Comparison of ENCODE assay signal across 19 cellular contexts in genomic region chr4:108149588-108150380, GRCh38. TPM values are rescaled to one million over a fixed set of nuclear protein-coding genes. Genes with fewer than 3 reads are reported as not detected.
DNase-seq lines count a peak whose midpoint lies in the region; ATAC-seq, FAIRE-seq and TF ChIP-seq lines count a peak whose summit lies in the region.
"Had no signal": no experiment of that assay in that cellular context is flagged by ENCODE, and none has a peak within 500 bp of the region (broad histone marks: within the 10 kb centered on the region; RNA-seq: fewer than 3 reads in every experiment).

No MANE protein-coding gene starts in this region.

- FAIRE-seq in endometrium (lab: Jason Lieb, UNC) = peak; percentile 84
- FAIRE-seq in urothelium cell line (lab: Jason Lieb, UNC) = no peak
- FAIRE-seq: GM12891, TTC549 had no signal

- peak overlapping the region; percentile 86 for H3K27ac Mint-ChIP-seq in stimulated activated naive CD8-positive, alpha-beta T cell treated with anti-CD3 and anti-CD28 coated beads, Interleukin-15, Interleukin-2, amounts not matched to agents 100 ng/mL and 50 ng/mL, for 24 hours
- H3K27ac Mint-ChIP-seq in T-cell = peak overlapping the region; percentile 56 to 85
- H3K27ac Mint-ChIP-seq: CD14-positive monocyte, H9 had no signal

- H3K36me3 Mint-ChIP-seq in stimulated activated naive CD8-positive, alpha-beta T cell treated with anti-CD3 and anti-CD28 coated beads, Interleukin-15, Interleukin-2, amounts not matched to agents 100 ng/mL and 50 ng/mL, for 24 hours (ENCODE audit: low read depth) = peaks cover 23% of the 10 kb centered on the region
- peaks cover 40% of the 10 kb centered on the region for H3K36me3 Mint-ChIP-seq in T-cell
- H3K36me3 Mint-ChIP-seq: CD14-positive monocyte had no signal

- TF ChIP-seq CTCF in coronary artery (IDR thresholded peaks at IDR 0.05) = no peak

- H3K4me1 Mint-ChIP-seq in stimulated activated naive CD8-positive, alpha-beta T cell treated with anti-CD3 and anti-CD28 coated beads, Interleukin-15, Interleukin-2, amounts not matched to agents 100 ng/mL and 50 ng/mL, for 24 hours (ENCODE audit: low read depth) = peaks cover 84% of the 10 kb centered on the region
- peaks cover 77 to 82% (median 81%) of the 10 kb centered on the region in 3 donors for H3K4me1 Mint-ChIP-seq in T-cell
- H3K4me1 Mint-ChIP-seq: CD14-positive monocyte had no signal

- POLR2A ChIA-PET in T-cell (lab: Charles Lee) = interaction anchor here in 1 of 2 donors (1.1 kb wide), 1 partner anchor 318 kb away, joined by 3 read pairs; no protein-coding TSS in a partner anchor

- peak overlapping the region; percentile 42 for H3K4me3 Mint-ChIP-seq in stimulated activated naive CD8-positive, alpha-beta T cell treated with anti-CD3 and anti-CD28 coated beads, Interleukin-15, Interleukin-2, amounts not matched to agents 100 ng/mL and 50 ng/mL, for 24 hours
- H3K4me3 Mint-ChIP-seq in T-cell = peak overlapping the region; percentile 35 to 58 (median 43)
- H3K4me3 Mint-ChIP-seq: CD14-positive monocyte, H9 had no signal

- DNase-seq in stimulated activated naive CD8-positive, alpha-beta T cell treated with anti-CD3 and anti-CD28 coated beads, Interleukin-15, Interleukin-2, amounts not matched to agents 100 U/mL and 50 U/mL, for 24 hours = no peak
- DNase-seq in T-cell (no peak), NCI-H2107 treated with DMSO at 0.1 percent for 48 hours (lab: John Stamatoyannopoulos, UW; ENCODE audit: unreplicated experiment) (no peak), SIG-M5 treated with dmso at 0.1 percent for 504 hours (lab: John Stamatoyannopoulos, UW; ENCODE audit: unreplicated experiment) (no peak), coronary artery (ENCODE audit: low spot score) (no peak), urothelium cell line (ENCODE audit: low spot score) (no peak)
- DNase-seq: EL; H9; heart left ventricle; mucosa of descending colon; occipital lobe; SHP77; stimulated activated naive CD4-positive, alpha-beta T cell treated with Interleukin-2 at 50 U/mL for 16 hours had no signal

- CTCF ChIA-PET in T-cell (lab: Charles Lee) = interaction anchor here (0.5 to 2.8 kb wide), 3 partner anchors 10 to 57 kb away, joined by 3 to 8 read pairs (median 3); no protein-coding TSS in a partner anchor

- no peaks in the 10 kb centered on the region for H3K9me3 Mint-ChIP-seq in stimulated activated naive CD8-positive, alpha-beta T cell treated with anti-CD3 and anti-CD28 coated beads, Interleukin-15, Interleukin-2, amounts not matched to agents 100 ng/mL and 50 ng/mL, for 24 hours
- H3K9me3 Mint-ChIP-seq in T-cell = no peaks in the 10 kb centered on the region
- H3K9me3 Mint-ChIP-seq: H9 had no signal

- no peaks in the 10 kb centered on the region for H3K27me3 Mint-ChIP-seq in stimulated activated naive CD8-positive, alpha-beta T cell treated with anti-CD3 and anti-CD28 coated beads, Interleukin-15, Interleukin-2, amounts not matched to agents 100 ng/mL and 50 ng/mL, for 24 hours
- no peaks in the 10 kb centered on the region for H3K27me3 Mint-ChIP-seq in T-cell

- no peak overlapping the region for H3K27ac ChIP-seq in coronary artery
- H3K27ac ChIP-seq: epithelial cell of prostate, heart left ventricle had no signal

- no peak overlapping the region for H3K4me3 ChIP-seq in coronary artery
- H3K4me3 ChIP-seq: heart left ventricle, mucosa of descending colon had no signal

- no peak for ATAC-seq in stimulated activated naive CD8-positive, alpha-beta T cell treated with anti-CD3 and anti-CD28 coated beads, Interleukin-15, Interleukin-2, amounts not matched to agents 100 U/mL and 50 U/mL, for 24 hours
- ATAC-seq in T-cell (replicated peaks in 1 of 4) = no peak
- ATAC-seq: heart left ventricle, mucosa of descending colon had no signal

RNA-seq across cellular contexts. Expression of gene LEF1, which starts 18.9 kb away (rescaled TPM):
- total RNA-seq in T-cell = 100 to 1,000 TPM; 412 to 776 (median 500) TPM
